In the genomic region with DNA sequence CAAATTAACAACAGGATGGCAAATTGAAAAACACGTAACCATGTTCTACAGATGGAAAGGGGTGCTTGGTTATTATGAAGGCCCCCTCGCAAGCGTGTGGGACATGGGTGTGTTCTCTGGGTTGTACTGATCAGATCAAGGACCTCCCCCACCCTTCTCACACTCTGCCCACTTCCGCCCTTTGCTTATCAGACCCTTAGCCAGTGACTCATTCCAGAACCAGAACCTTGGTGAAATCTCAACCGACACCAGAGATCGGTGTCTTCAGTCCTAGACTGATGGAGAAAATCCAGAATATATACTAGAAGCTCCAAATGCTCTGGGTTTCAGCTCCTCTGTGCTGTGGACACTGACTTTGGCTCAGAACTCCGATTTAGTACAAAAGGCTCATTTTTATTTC, we compare ENCODE assay signal across 8 cellular contexts.
A peak's percentile ranks its signal among the peaks of the same experiment; 100 is the strongest.
DNase-seq lines count a peak whose midpoint lies in the region; ATAC-seq and TF ChIP-seq lines count a peak whose summit lies in the region.

No MANE protein-coding gene starts in this region.

- H3K4me1 ChIP-seq in osteoblast (ENCODE audit: insufficient read depth, low read length) (no peaks in the 10 kb centered on the region), esophagus squamous epithelium (no peaks in the 10 kb centered on the region)

- H3K4me3 Mint-ChIP-seq in T-cell, result peak overlapping the region in 2 of 3 donors; percentile 5 to 36
- peak overlapping the region; percentile 12 to 75 (median 31) for H3K4me3 Mint-ChIP-seq in immature natural killer cell
- H3K4me3 Mint-ChIP-seq in progenitor cell of endocrine pancreas (ENCODE audit: low read depth), result no peak overlapping the region

- H3K4me1 Mint-ChIP-seq in T-cell (peaks cover 13 to 39% (median 32%) of the 10 kb centered on the region in 3 donors), immature natural killer cell (peaks cover 18 to 24% of the 10 kb centered on the region in 2 donors), progenitor cell of endocrine pancreas (ENCODE audit: low read depth) (peaks cover 25% of the 10 kb centered on the region)

- H3K9me3 Mint-ChIP-seq in T-cell (no peaks in the 10 kb centered on the region), immature natural killer cell (no peaks in the 10 kb centered on the region), progenitor cell of endocrine pancreas (ENCODE audit: low read depth) (no peaks in the 10 kb centered on the region)

- peak in 29 of 34 experiments; percentile 12 to 56 (median 29) for DNase-seq in T-cell
- peak in 2 of 3 donors; percentile 11 to 55 for DNase-seq in immature natural killer cell
- no peak for DNase-seq in germinal center (ENCODE audit: low spot score)
- no peak for DNase-seq in osteoblast (ENCODE audit: insufficient read length, low spot score, missing footprints)
- DNase-seq in esophagus squamous epithelium (lab: John Stamatoyannopoulos, UW), result no peak
- DNase-seq in progenitor cell of endocrine pancreas (ENCODE audit: low spot score, unreplicated experiment), result no peak

- H3K36me3 Mint-ChIP-seq in T-cell, result peaks cover 13% of the 10 kb centered on the region
- H3K36me3 Mint-ChIP-seq in immature natural killer cell, result peaks cover 3 to 13% (median 5%) of the 10 kb centered on the region in 3 donors
- H3K36me3 Mint-ChIP-seq in progenitor cell of endocrine pancreas (ENCODE audit: insufficient read depth), result no peaks in the 10 kb centered on the region

- H3K27ac ChIP-seq in osteoblast (ENCODE audit: low read depth, low read length) (no peak overlapping the region), esophagus squamous epithelium (no peak overlapping the region)

- POLR2A ChIA-PET in T-cell (lab: Charles Lee), result no interaction called here

- H3K9me3 ChIP-seq in osteoblast (ENCODE audit: low read depth, low read length), result no peaks in the 10 kb centered on the region
- H3K9me3 ChIP-seq in esophagus squamous epithelium, result no peaks in the 10 kb centered on the region

- TF ChIP-seq CTCF in osteoblast (IDR thresholded peaks at IDR 0.05; ENCODE audit: extremely low read depth, low read depth, low read length), result no peak
- no peak for TF ChIP-seq CTCF in esophagus squamous epithelium (IDR thresholded peaks at IDR 0.05)
- no peak for TF ChIP-seq CTCF in progenitor cell of endocrine pancreas (IDR thresholded peaks at IDR 0.05; ENCODE audit: unreplicated experiment)

- intact Hi-C loops in esophagus squamous epithelium (cut with DNase I), result no loop called here

- H3K27me3 ChIP-seq in osteoblast (ENCODE audit: insufficient read depth, low read length), result no peaks in the 10 kb centered on the region
- no peaks in the 10 kb centered on the region for H3K27me3 ChIP-seq in esophagus squamous epithelium

- WGBS in esophagus squamous epithelium, 2 donors, result 87 to 92% methylated on average over 7 of the region's 7 CpGs

- H3K27ac Mint-ChIP-seq in T-cell, result peak overlapping the region; percentile 79 to 83
- H3K27ac Mint-ChIP-seq in immature natural killer cell, result peak overlapping the region; percentile 28 to 85 (median 62)
- no peak overlapping the region for H3K27ac Mint-ChIP-seq in progenitor cell of endocrine pancreas

- H3K4me3 ChIP-seq in osteoblast (ENCODE audit: insufficient read depth, low read length) (no peak overlapping the region), esophagus squamous epithelium (no peak overlapping the region)

- no peaks in the 10 kb centered on the region for H3K27me3 Mint-ChIP-seq in T-cell
- peaks cover 0 to 2% (median 0%) of the 10 kb centered on the region in 3 donors for H3K27me3 Mint-ChIP-seq in immature natural killer cell (ENCODE audit: low read depth in 3 of 3)
- H3K27me3 Mint-ChIP-seq in progenitor cell of endocrine pancreas, result no peaks in the 10 kb centered on the region

- H3K4me2 ChIP-seq in osteoblast (ENCODE audit: insufficient read depth, low read length), result no peak overlapping the region

- CTCF ChIA-PET in T-cell (lab: Charles Lee), result no interaction called here

- TF ChIP-seq POLR2A in esophagus squamous epithelium (IDR thresholded peaks at IDR 0.05), result no peak

- H3K36me3 ChIP-seq in osteoblast (ENCODE audit: insufficient read depth, low read length), result no peaks in the 10 kb centered on the region
- no peaks in the 10 kb centered on the region for H3K36me3 ChIP-seq in esophagus squamous epithelium

- peak; percentile 58 for ATAC-seq in GM19025 (IDR thresholded peaks at IDR 0.05; ENCODE audit: low read depth, unreplicated experiment)
- peak; percentile 25 for ATAC-seq in HG02610 (IDR thresholded peaks at IDR 0.05; ENCODE audit: unreplicated experiment)
- ATAC-seq in T-cell (replicated peaks in 1 of 4), result peak; percentile 77 to 95 (median 90)

- H4K20me1 ChIP-seq in osteoblast (ENCODE audit: insufficient read depth, low read length), result no peaks in the 10 kb centered on the region

- no peaks in the 10 kb centered on the region for H3K79me2 ChIP-seq in osteoblast (ENCODE audit: insufficient read depth, low read length)

- no peak overlapping the region for H2AFZ ChIP-seq in osteoblast (ENCODE audit: low read length)

Comparison
In these comparisons a context has a peak if more than half of its experiments do, and no peak if none do; other contexts are left out.
1. ATAC-seq: peak in every context shown above with its lines; median percentile 90 in T-cell; 58 in GM19025; 25 in HG02610.
2. DNase-seq: peak in T-cell (29 of 34) and immature natural killer cell (2 of 3); none in germinal center (single experiment), osteoblast (single experiment), esophagus squamous epithelium (single experiment) and progenitor cell of endocrine pancreas (single experiment).